24 cellular contexts compared by ENCODE assay signal in the genomic region with DNA sequence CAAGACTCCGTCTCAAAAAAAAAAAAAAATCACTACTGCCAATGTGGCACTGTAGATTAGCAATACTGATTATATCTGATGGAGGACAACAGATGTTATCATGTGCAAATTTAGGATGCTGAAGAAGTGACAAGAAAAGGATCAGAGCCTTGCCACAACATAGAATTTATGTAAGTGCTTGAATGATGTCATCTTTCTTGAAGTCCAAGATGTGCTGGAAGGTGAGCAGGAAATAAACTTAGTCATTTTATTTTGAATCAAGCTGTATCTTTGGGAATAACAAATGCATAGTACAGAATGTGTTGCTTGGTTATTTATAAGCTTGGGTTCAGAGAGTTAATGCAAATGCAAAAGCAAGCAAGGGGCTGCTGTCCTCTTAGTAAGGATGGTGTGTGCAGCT. TPM values are rescaled to one million over a fixed set of nuclear protein-coding genes. Genes with fewer than 3 reads are reported as not detected.
"Had no signal": no experiment of that assay in that cellular context is flagged by ENCODE, and none has a peak within 500 bp of the region (broad histone marks: within the 10 kb centered on the region; RNA-seq: fewer than 3 reads in every experiment).

No MANE protein-coding gene starts in this region.

- FAIRE-seq: K562, RCC 7860 had no signal

- H3K4me3 ChIP-seq: K562, SJSA1, SK-N-MC had no signal

- ATAC-seq: K562 had no signal

- H3K4me1 ChIP-seq: SJSA1 had no signal

- H3K36me3 ChIP-seq: SJSA1 had no signal

- H3K4me2 ChIP-seq: KMS-11 had no signal

- DNase-seq: IMR-90, Kasumi-1, MM.1S, NCI-H1092 treated with DMSO at 0.1 percent for 48 hours, NCI-H1436, NCI-H187, NCI-H2029, NCI-H2081 treated with DMSO at 0.1 percent for 48 hours, NCI-H2171, NCI-H226, NCI-H446, NCI-H510A, NCI-H524 treated with DMSO at 0.1 percent for 48 hours, NCI-H69, NCI-H774, Right ventricle myocardium superior, RPMI8226, SIG-M5 had no signal

- H3K9me3 ChIP-seq: SJSA1 had no signal

- H3K9ac ChIP-seq: KMS-11 had no signal

- H3K27ac ChIP-seq: KMS-11, SJSA1, SK-N-MC had no signal

RNA-seq across cellular contexts. Expression of a gene that starts 47.1 kb away (rescaled TPM):
- total RNA-seq: HT-29, K562 had no signal
- polyA plus RNA-seq: K562 had no signal
